Comparison of ENCODE assay signal across 1 cellular context in genomic region chr7:28299556-28299955, GRCh38.
TF ChIP-seq lines count a peak whose summit lies in the region.

No MANE protein-coding gene starts in this region.

TF ChIP-seq in Ishikawa, 13 proteins besides CTCF, POLR2A, EP300 and RAD21 (continued from another document):
- no peak for TF ChIP-seq REST (IDR thresholded peaks at IDR 0.05; ENCODE audit: low read depth)
- TF ChIP-seq CREB1 (IDR thresholded peaks at IDR 0.05; ENCODE audit: low read depth): no peak
- no peak for TF ChIP-seq MAX (IDR thresholded peaks at IDR 0.05)
- no peak for TF ChIP-seq TEAD4 (IDR thresholded peaks at IDR 0.05)
- TF ChIP-seq TCF12 (IDR thresholded peaks at IDR 0.05; ENCODE audit: low read depth): no peak
- no peak for TF ChIP-seq FOXM1 (IDR thresholded peaks at IDR 0.05; ENCODE audit: borderline replicate concordance, low read depth)
